ENCODE assay signal across 8 cellular contexts in genomic region chr6:26568601-26569432, GRCh38. TPM values are rescaled to one million over a fixed set of nuclear protein-coding genes. Genes with fewer than 3 reads are reported as not detected.
DNase-seq lines count a peak whose midpoint lies in the region; ATAC-seq and TF ChIP-seq lines count a peak whose summit lies in the region.

No MANE protein-coding gene starts in this region.

- no peaks in the 10 kb centered on the region for H3K27me3 ChIP-seq in GM06990 (replicated peaks; ENCODE audit: control insufficient read depth, insufficient read depth, low read length)
- no peaks in the 10 kb centered on the region for H3K27me3 ChIP-seq in left ventricle myocardium inferior (ENCODE audit: low read depth)
- no peaks in the 10 kb centered on the region for H3K27me3 ChIP-seq in prostate gland (replicated peaks; ENCODE audit: insufficient read depth)

- no peaks in the 10 kb centered on the region for H3K9me3 ChIP-seq in left ventricle myocardium inferior (replicated peaks)
- no peaks in the 10 kb centered on the region for H3K9me3 ChIP-seq in prostate gland

- H3K36me3 ChIP-seq in GM06990 (ENCODE audit: control insufficient read depth, insufficient read depth, low read length) (no peaks in the 10 kb centered on the region), left ventricle myocardium inferior (no peaks in the 10 kb centered on the region), prostate gland (no peaks in the 10 kb centered on the region), urinary bladder (ENCODE audit: insufficient read depth) (no peaks in the 10 kb centered on the region)

- no peak for TF ChIP-seq POLR2A in prostate gland (IDR thresholded peaks at IDR 0.05)

- H3K4me1 ChIP-seq in left ventricle myocardium inferior (peaks cover 18% of the 10 kb centered on the region), prostate gland (replicated peaks) (no peaks in the 10 kb centered on the region), urinary bladder (ENCODE audit: insufficient read depth) (no peaks in the 10 kb centered on the region)

- DNase-seq in GM06990 (ENCODE audit: extremely low read depth, insufficient read length): peak; percentile 86
- peak; percentile 89 for DNase-seq in NCI-H146 (lab: John Stamatoyannopoulos, UW)
- peak; percentile 96 for DNase-seq in T follicular helper cell (ENCODE audit: low read depth)
- DNase-seq in amniotic stem cell (lab: John Stamatoyannopoulos, UW): peak; percentile 57
- DNase-seq in left ventricle myocardium inferior: peak; percentile 86
- peak; percentile 93 for DNase-seq in prostate gland (ENCODE audit: low spot score)

- H3K27ac ChIP-seq in left ventricle myocardium inferior (replicated peaks) (peak overlapping the region; percentile 58), prostate gland (peak overlapping the region; percentile 41 to 49), urinary bladder (ENCODE audit: low read depth) (peak overlapping the region; percentile 64)

- ATAC-seq in HG02798 (IDR thresholded peaks at IDR 0.05; ENCODE audit: poor library complexity, unreplicated experiment): peak; percentile 72

- H3K4me3 ChIP-seq in GM06990 (replicated peaks; ENCODE audit: low read depth, low read length): peak overlapping the region; percentile 65
- peak overlapping the region; percentile 66 for H3K4me3 ChIP-seq in left ventricle myocardium inferior
- H3K4me3 ChIP-seq in prostate gland: peak overlapping the region; percentile 29 to 32
- H3K4me3 ChIP-seq in urinary bladder (ENCODE audit: low read depth, low read length): peak overlapping the region; percentile 50

- peak; percentile 44 for TF ChIP-seq CTCF in GM06990 (IDR thresholded peaks at IDR 0.05; ENCODE audit: insufficient read depth, low read length, poor library complexity, severe bottlenecking)
- TF ChIP-seq CTCF in left ventricle myocardium inferior (IDR thresholded peaks at IDR 0.05; ENCODE audit: borderline replicate concordance): no peak
- no peak for TF ChIP-seq CTCF in prostate gland (IDR thresholded peaks at IDR 0.05)

- intact Hi-C loops in left ventricle myocardium inferior (cut with micrococcal nuclease): no loop called here
- intact Hi-C loops in prostate gland (cut with DNase I): no loop called here

- WGBS in prostate gland: 5% methylated on average over 34 of the region's 34 CpGs
- 2% methylated on average over 34 of the region's 34 CpGs for WGBS in urinary bladder

RNA-seq across cellular contexts. Expression of gene ABT1, which starts 27.9 kb away (rescaled TPM):
- total RNA-seq in left ventricle myocardium inferior: 8.3 TPM
- 10 to 100 TPM; 15.7 to 19.7 TPM for total RNA-seq in prostate gland
- 12.3 TPM for total RNA-seq in urinary bladder
- 19.6 TPM for polyA plus RNA-seq in urinary bladder

RNA-seq across cellular contexts. Expression of gene HMGN4, which starts 30.7 kb away (rescaled TPM):
- 29.7 TPM for total RNA-seq in left ventricle myocardium inferior
- 10 to 100 TPM; 53.5 to 83.0 TPM for total RNA-seq in prostate gland
- total RNA-seq in urinary bladder: 71.5 TPM
- 90.7 TPM for polyA plus RNA-seq in urinary bladder

Comparison
In these comparisons a context has a peak if more than half of its experiments do, and no peak if none do; other contexts are left out.
1. Peak in every context shown above with its lines: DNase-seq, ATAC-seq, H3K4me3 ChIP-seq and H3K27ac ChIP-seq.